ENCODE assay signal across 8 cellular contexts in the genomic region with DNA sequence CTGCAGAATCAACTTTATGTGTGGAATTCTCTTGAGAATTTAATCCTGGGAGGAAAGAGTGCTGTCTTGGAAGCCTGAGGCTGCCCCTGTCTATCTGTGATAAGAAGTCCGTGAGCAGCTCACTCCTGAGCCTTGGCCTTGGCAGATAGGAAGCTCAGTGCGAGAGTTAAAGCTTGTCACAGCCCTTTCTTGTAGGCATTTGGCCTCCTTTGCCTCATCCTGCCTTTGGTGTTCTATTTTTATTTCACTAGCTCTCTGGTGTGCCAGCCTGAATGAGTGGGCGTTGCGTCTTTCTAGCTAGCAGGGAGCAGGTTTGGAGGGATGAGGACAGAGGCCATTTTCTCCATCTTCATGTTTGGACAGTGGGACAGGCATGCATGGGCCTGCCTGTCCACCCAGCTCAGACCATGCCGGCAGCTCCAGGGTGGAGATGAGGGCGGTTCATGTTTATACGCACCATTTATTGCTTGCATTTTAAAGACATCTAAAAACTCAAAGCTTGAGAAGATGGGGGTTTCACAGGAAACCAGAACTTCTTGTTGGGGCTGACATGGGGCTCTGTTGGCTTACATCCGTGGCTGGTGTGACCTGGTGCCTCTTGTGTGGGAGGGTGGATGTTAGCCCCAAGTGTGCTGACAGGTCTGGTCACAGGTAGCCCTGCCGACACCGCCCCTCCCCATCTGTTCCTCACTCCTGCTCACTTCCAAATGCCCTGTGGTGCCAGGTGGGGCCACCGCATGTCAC. TPM values are rescaled to one million over a fixed set of nuclear protein-coding genes. Genes with fewer than 3 reads are reported as not detected.
DNase-seq lines count a peak whose midpoint lies in the region; ATAC-seq and TF ChIP-seq lines count a peak whose summit lies in the region.

No MANE protein-coding gene starts in this region.

- 82 to 89% methylated on average over 5 to 11 of the region's 11 CpGs for WGBS in endodermal cell (ENCODE audit: insufficient coverage in 1 of 2, insufficient read length in 1 of 2), 2 experiments

- no peaks in the 10 kb centered on the region for H3K36me3 ChIP-seq in endodermal cell (ENCODE audit: control insufficient read depth, insufficient read depth, low read length)
- H3K36me3 ChIP-seq in WERI-Rb-1, result no peaks in the 10 kb centered on the region

- no peaks in the 10 kb centered on the region for H3K4me1 ChIP-seq in endodermal cell (ENCODE audit: control insufficient read depth, insufficient read depth, low read length)

- no peaks in the 10 kb centered on the region for H3K27me3 Mint-ChIP-seq in activated CD4-positive, alpha-beta memory T cell treated with anti-CD3 and anti-CD28 coated beads for 36 hours
- H3K27me3 Mint-ChIP-seq in endodermal cell (ENCODE audit: insufficient read depth), result no peaks in the 10 kb centered on the region
- H3K27me3 Mint-ChIP-seq in osteocyte (ENCODE audit: unreplicated experiment), result no peaks in the 10 kb centered on the region

- POLR2A ChIA-PET in activated CD4-positive, alpha-beta memory T cell treated with anti-CD3 and anti-CD28 coated beads for 36 hours (lab: Charles Lee), result interaction anchor here (0.6 to 2.4 kb wide), 4 partner anchors 9 to 53 kb away, joined by 3 to 10 read pairs (median 6); a partner anchor contains a TSS

- H3K27me3 ChIP-seq in endodermal cell (ENCODE audit: control insufficient read depth, insufficient read depth, low read length, poor library complexity, severe bottlenecking) (no peaks in the 10 kb centered on the region), WERI-Rb-1 (ENCODE audit: insufficient read depth, low read depth, severe bottlenecking) (no peaks in the 10 kb centered on the region)

- H3K9me3 Mint-ChIP-seq in activated CD4-positive, alpha-beta memory T cell treated with anti-CD3 and anti-CD28 coated beads for 36 hours, result no peaks in the 10 kb centered on the region
- H3K9me3 Mint-ChIP-seq in endodermal cell (no peaks in the 10 kb centered on the region), osteocyte (ENCODE audit: unreplicated experiment) (no peaks in the 10 kb centered on the region)

- no peak overlapping the region for H3K9ac ChIP-seq in endodermal cell (ENCODE audit: extremely low read depth, low read length, poor library complexity, severe bottlenecking)

- no peak for TF ChIP-seq CTCF in endodermal cell (conservative IDR thresholded peaks at IDR 0.05)
- TF ChIP-seq CTCF in osteocyte (IDR thresholded peaks at IDR 0.05), result no peak
- TF ChIP-seq CTCF in WERI-Rb-1 (IDR thresholded peaks at IDR 0.05; ENCODE audit: low read depth, low read length), result no peak

- H3K4me3 Mint-ChIP-seq in activated CD4-positive, alpha-beta memory T cell treated with anti-CD3 and anti-CD28 coated beads for 36 hours, result peak overlapping the region; percentile 46
- H3K4me3 Mint-ChIP-seq in endodermal cell (no peak overlapping the region), osteocyte (ENCODE audit: unreplicated experiment) (no peak overlapping the region)

- H3K4me3 ChIP-seq in endodermal cell (ENCODE audit: low read length), result no peak overlapping the region
- no peak overlapping the region for H3K4me3 ChIP-seq in WERI-Rb-1 (ENCODE audit: low read depth, low read length)

- CTCF ChIA-PET in activated CD4-positive, alpha-beta memory T cell treated with anti-CD3 and anti-CD28 coated beads for 36 hours (lab: Charles Lee), result interaction anchor here (0.5 to 2.6 kb wide), 10 partner anchors 10 to 261 kb away, joined by 3 to 7 read pairs (median 4); a partner anchor contains a TSS

- H3K9me3 ChIP-seq in endodermal cell (ENCODE audit: control insufficient read depth, low read length), result no peaks in the 10 kb centered on the region
- no peaks in the 10 kb centered on the region for H3K9me3 ChIP-seq in WERI-Rb-1 (ENCODE audit: severe bottlenecking)

- intact Hi-C loops in activated CD4-positive, alpha-beta memory T cell treated with anti-CD3 and anti-CD28 coated beads for 36 hours (cut with micrococcal nuclease), result loop anchor here (5.0 kb wide), 1 partner anchor 128 kb away; a partner anchor contains a TSS

- no peaks in the 10 kb centered on the region for H3K36me3 Mint-ChIP-seq in activated CD4-positive, alpha-beta memory T cell treated with anti-CD3 and anti-CD28 coated beads for 36 hours
- H3K36me3 Mint-ChIP-seq in endodermal cell (ENCODE audit: low read depth) (no peaks in the 10 kb centered on the region), osteocyte (ENCODE audit: unreplicated experiment) (no peaks in the 10 kb centered on the region)

- peak; percentile 23 for ATAC-seq in HG02798 (IDR thresholded peaks at IDR 0.05; ENCODE audit: poor library complexity, unreplicated experiment)
- ATAC-seq in HG03565 (IDR thresholded peaks at IDR 0.05; ENCODE audit: unreplicated experiment), result no peak
- ATAC-seq in HG02623 (IDR thresholded peaks at IDR 0.05; ENCODE audit: unreplicated experiment), result no peak

- peak overlapping the region; percentile 97 for H3K27ac Mint-ChIP-seq in activated CD4-positive, alpha-beta memory T cell treated with anti-CD3 and anti-CD28 coated beads for 36 hours
- H3K27ac Mint-ChIP-seq in endodermal cell (peak overlapping the region; percentile 21), osteocyte (ENCODE audit: unreplicated experiment) (peak overlapping the region; percentile 97)

- no peak overlapping the region for H3K27ac ChIP-seq in endodermal cell (ENCODE audit: low read depth, low read length)
- no peak overlapping the region for H3K27ac ChIP-seq in WERI-Rb-1

- peak; percentile 73 for DNase-seq in activated CD4-positive, alpha-beta memory T cell treated with anti-CD3 and anti-CD28 coated beads for 36 hours
- DNase-seq in endodermal cell (no peak), osteocyte (ENCODE audit: extremely low spot score, unreplicated experiment) (no peak), WERI-Rb-1 (no peak), LoVo (ENCODE audit: low spot score) (no peak)

- peaks cover 88% of the 10 kb centered on the region for H3K4me1 Mint-ChIP-seq in activated CD4-positive, alpha-beta memory T cell treated with anti-CD3 and anti-CD28 coated beads for 36 hours (ENCODE audit: low read depth)
- H3K4me1 Mint-ChIP-seq in endodermal cell, result peaks cover 4% of the 10 kb centered on the region
- peaks cover 78% of the 10 kb centered on the region for H3K4me1 Mint-ChIP-seq in osteocyte (ENCODE audit: unreplicated experiment)

RNA-seq across cellular contexts. Expression of a gene that starts 29.8 kb away (rescaled TPM):
- 1 to 10 TPM; 7.3 to 8.3 TPM for total RNA-seq in activated CD4-positive, alpha-beta memory T cell treated with anti-CD3 and anti-CD28 coated beads for 36 hours
- under 1 TPM; 0.26 to 0.40 TPM for total RNA-seq in endodermal cell
- 0.46 TPM for polyA plus RNA-seq in endodermal cell (2013, experiment 1 of 2)
- polyA plus RNA-seq in endodermal cell (2013, experiment 2 of 2), result 0.83 TPM
- total RNA-seq in osteocyte, result 1.3 and 1.5 TPM in 2 replicates

RNA-seq across cellular contexts. Expression of a gene that starts 52.9 kb away (rescaled TPM):
- 10 to 100 TPM; 47.0 to 51.3 TPM for total RNA-seq in activated CD4-positive, alpha-beta memory T cell treated with anti-CD3 and anti-CD28 coated beads for 36 hours
- 10 to 100 TPM; 60.4 to 71.5 TPM for total RNA-seq in endodermal cell
- 57.1 TPM for polyA plus RNA-seq in endodermal cell (2013, experiment 1 of 2)
- polyA plus RNA-seq in endodermal cell (2013, experiment 2 of 2), result 57.3 TPM
- total RNA-seq in osteocyte, result 52.2 and 53.0 TPM in 2 replicates

RNA-seq across cellular contexts. Expression of a gene that starts 53.8 kb away (rescaled TPM):
- 10 to 100 TPM; 36.9 to 39.4 TPM for total RNA-seq in activated CD4-positive, alpha-beta memory T cell treated with anti-CD3 and anti-CD28 coated beads for 36 hours
- total RNA-seq in endodermal cell (10 to 100 TPM; 34.0 to 34.1 TPM), osteocyte (33.8 and 38.0 TPM in 2 replicates)
- polyA plus RNA-seq in endodermal cell (2013, experiment 1 of 2), result 18.5 TPM
- polyA plus RNA-seq in endodermal cell (2013, experiment 2 of 2), result 16.3 TPM

Comparison
In these comparisons a context has a peak if more than half of its experiments do, and no peak if none do; other contexts are left out.
1. H3K27ac Mint-ChIP-seq: peak in every context shown above with its lines; median percentile 97 in activated CD4-positive, alpha-beta memory T cell treated with anti-CD3 and anti-CD28 coated beads for 36 hours; 97 in osteocyte; 21 in endodermal cell.